ENCODE assay signal across 8 cellular contexts in genomic region chr3:120094776-120095225, GRCh38. TPM values are rescaled to one million over a fixed set of nuclear protein-coding genes. Genes with fewer than 3 reads are reported as not detected.
DNase-seq lines count a peak whose midpoint lies in the region; ATAC-seq, FAIRE-seq and TF ChIP-seq lines count a peak whose summit lies in the region.

No MANE protein-coding gene starts in this region.

- peak overlapping the region; percentile 78 for H3K4me3 ChIP-seq in SJSA1
- H3K4me3 ChIP-seq in bronchial epithelial cell (ENCODE audit: low read depth, low read length) = peak overlapping the region; percentile 76
- peak overlapping the region; percentile 92; the same call in 1 of the 2 replicates for H3K4me3 ChIP-seq in iPS-20b (ENCODE audit: low read length)
- peak overlapping the region; percentile 84 for H3K4me3 ChIP-seq in skeletal muscle satellite cell (ENCODE audit: low read length)

- DNase-seq in stimulated activated CD4-positive, alpha-beta T cell treated with anti-CD3 and anti-CD28 coated beads, Interleukin-12 subunit alpha, Interleukin-12 subunit beta, amount 100 ng/mL, for 48 hours (ENCODE audit: low read depth in 2 of 3, low spot score in 1 of 3) = peak in 2 of 3 donors; percentile 99
- no peak for DNase-seq in stimulated activated CD4-positive, alpha-beta T cell treated with anti-CD3 and anti-CD28 coated beads, Interleukin-12 subunit alpha, Interleukin-12 subunit beta, amount 100 ng/mL, for 4 hours
- DNase-seq in NCI-H1048 (lab: John Stamatoyannopoulos, UW) = peak; percentile 100
- peak; percentile 99 to 100 for DNase-seq in SJSA1 (ENCODE audit: low read depth in 1 of 2, low spot score in 2 of 2)
- DNase-seq in bronchial epithelial cell (ENCODE audit: low read depth) = peak; percentile 99

- H3K4me1 ChIP-seq in SJSA1 (replicated peaks) (peaks cover 18% of the 10 kb centered on the region), iPS-20b (ENCODE audit: insufficient read depth, low read length) (peaks cover 3% of the 10 kb centered on the region; the same call in 1 of the 2 replicates), skeletal muscle satellite cell (ENCODE audit: control insufficient read depth, insufficient read depth, low read length) (peaks cover 21% of the 10 kb centered on the region)

- H3K9me3 ChIP-seq in SJSA1 (replicated peaks) (no peaks in the 10 kb centered on the region), iPS-20b (ENCODE audit: insufficient read depth, low read depth, low read length) (no peaks in the 10 kb centered on the region), skeletal muscle satellite cell (replicated peaks; ENCODE audit: low read length) (no peaks in the 10 kb centered on the region)

- H3K36me3 ChIP-seq in SJSA1 (peaks cover 20% of the 10 kb centered on the region), bronchial epithelial cell (ENCODE audit: control insufficient read depth, insufficient read depth, low read length) (no peaks in the 10 kb centered on the region), iPS-20b (ENCODE audit: insufficient read depth, low read depth, low read length) (peaks cover 18% of the 10 kb centered on the region; the same call in 1 of the 2 replicates), skeletal muscle satellite cell (ENCODE audit: insufficient read depth, low read length) (peaks cover 4% of the 10 kb centered on the region)

- peak overlapping the region; percentile 93 for H3K9ac ChIP-seq in iPS-20b (ENCODE audit: low read depth, low read length)
- H3K9ac ChIP-seq in skeletal muscle satellite cell (ENCODE audit: low read depth, low read length) = peak overlapping the region; percentile 98

- peak overlapping the region; percentile 90 for H3K4me2 ChIP-seq in skeletal muscle satellite cell (ENCODE audit: low read length)

- peak; percentile 73 for ATAC-seq in HG02642 (IDR thresholded peaks at IDR 0.05; ENCODE audit: poor library complexity, unreplicated experiment)

- peak overlapping the region; percentile 99 for H3K27ac ChIP-seq in SJSA1
- H3K27ac ChIP-seq in iPS-20b (ENCODE audit: low read length) = peak overlapping the region; percentile 72

- TF ChIP-seq CTCF in bronchial epithelial cell (IDR thresholded peaks at IDR 0.05; ENCODE audit: insufficient read depth, low read length, severe bottlenecking) = no peak

- FAIRE-seq in bronchial epithelial cell (lab: Jason Lieb, UNC) = peak; percentile 94

- H3K27me3 ChIP-seq in SJSA1 (replicated peaks) (no peaks in the 10 kb centered on the region), bronchial epithelial cell (ENCODE audit: control insufficient read depth, insufficient read depth, low read length) (no peaks in the 10 kb centered on the region), iPS-20b (ENCODE audit: insufficient read depth, low read length) (no peaks in the 10 kb centered on the region), skeletal muscle satellite cell (ENCODE audit: control insufficient read depth, insufficient read depth, low read length) (no peaks in the 10 kb centered on the region)

RNA-seq across cellular contexts. Expression of gene GSK3B, which starts 0.6 kb away (rescaled TPM):
- 34.0 and 45.5 TPM in 2 replicates for total RNA-seq in SJSA1 (2014; rRNA removed; shearing (Covaris generic))
- total RNA-seq in bronchial epithelial cell = 60.8 and 65.8 TPM in 2 replicates
- total RNA-seq in skeletal muscle satellite cell (2012; rRNA removed) = 41.6 and 41.7 TPM in 2 replicates
